Comparison of ENCODE assay signal across 15 cellular contexts in the genomic region with DNA sequence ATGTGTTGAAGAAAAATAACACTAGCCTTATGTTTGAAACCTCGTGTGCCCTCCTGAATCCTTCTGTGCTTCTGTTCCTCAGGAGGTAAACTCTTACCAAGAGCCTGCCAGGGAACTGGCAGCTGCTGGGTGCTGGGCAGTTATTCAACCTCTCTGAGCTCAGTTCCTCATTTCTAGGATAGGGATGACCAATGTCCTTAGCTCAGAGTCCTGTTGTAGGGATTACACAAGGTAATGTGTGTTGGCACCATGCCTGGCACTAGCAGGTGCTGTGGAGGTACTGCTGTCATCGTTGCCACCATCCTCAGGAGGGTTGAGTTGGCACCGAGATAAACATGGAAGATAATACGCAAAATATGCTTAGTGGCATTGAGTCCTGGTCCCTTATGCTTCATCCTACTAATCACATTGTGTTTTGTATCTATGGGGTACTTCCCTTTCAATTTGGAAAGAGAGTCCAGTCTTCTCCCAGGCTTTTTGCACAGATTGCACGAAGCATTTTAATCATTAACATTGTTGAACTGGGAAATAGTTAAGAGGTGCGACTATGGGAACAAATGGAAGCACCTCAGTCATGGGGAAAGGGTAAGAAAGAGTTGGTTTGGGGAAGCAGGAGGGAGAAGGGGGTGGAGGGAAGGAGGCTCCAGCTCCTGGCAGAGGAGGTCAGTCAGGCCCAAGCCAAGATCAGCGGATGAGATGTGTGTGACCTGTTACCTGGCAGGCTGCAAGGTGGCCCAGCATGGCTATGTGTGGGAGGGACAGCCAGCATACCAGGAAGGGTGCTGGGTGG. TPM values are rescaled to one million over a fixed set of nuclear protein-coding genes. Genes with fewer than 3 reads are reported as not detected.
A peak's percentile ranks its signal among the peaks of the same experiment; 100 is the strongest.
DNase-seq lines count a peak whose midpoint lies in the region; ATAC-seq and TF ChIP-seq lines count a peak whose summit lies in the region.
"Had no signal": no experiment of that assay in that cellular context is flagged by ENCODE, and none has a peak within 500 bp of the region (broad histone marks: within the 10 kb centered on the region; RNA-seq: fewer than 3 reads in every experiment).

No MANE protein-coding gene starts in this region.

- H3K36me3 Mint-ChIP-seq in activated CD4-positive, alpha-beta T cell treated with anti-CD3 and anti-CD28 coated beads for 36 hours (ENCODE audit: low read depth): peaks cover 46% of the 10 kb centered on the region

- DNase-seq in stimulated activated naive CD8-positive, alpha-beta T cell treated with anti-CD3 and anti-CD28 coated beads, Interleukin-15, amount 100 ng/mL, for 72 hours: no peak
- no peak for DNase-seq in stimulated activated naive CD8-positive, alpha-beta T cell treated with anti-CD3 and anti-CD28 coated beads, Interleukin-15, Interleukin-2, amounts not matched to agents 100 U/mL and 50 U/mL, for 24 hours
- DNase-seq in OCI-LY7 (ENCODE audit: low spot score) (peak; percentile 25), left lobe of liver (ENCODE audit: low spot score) (peak; percentile 90), posterior cingulate gyrus (no peak)
- no peak for DNase-seq in activated CD4-positive, alpha-beta T cell treated with anti-CD3 and anti-CD28 coated beads for 1 hour
- DNase-seq in activated CD4-positive, alpha-beta T cell treated with anti-CD3 and anti-CD28 coated beads for 36 hours: no peak
- DNase-seq: activated CD4-positive, alpha-beta T cell treated with anti-CD3 and anti-CD28 coated beads, Interleukin-2, amount 50 U/mL, for 48 hours; KBM-7; NCI-H526; retina; upper lobe of left lung had no signal

- peak overlapping the region; percentile 36 to 45 for H3K27ac Mint-ChIP-seq in stimulated activated naive CD8-positive, alpha-beta T cell treated with anti-CD3 and anti-CD28 coated beads, Interleukin-15, amount 100 ng/mL, for 72 hours
- no peak overlapping the region for H3K27ac Mint-ChIP-seq in activated CD4-positive, alpha-beta T cell treated with anti-CD3 and anti-CD28 coated beads for 36 hours

- POLR2A ChIA-PET in OCI-LY7 (lab: Charles Lee): interaction anchor here (0.6 to 1.4 kb wide), 3 partner anchors 86 to 591 kb away, joined by 3 to 5 read pairs (median 4); no protein-coding TSS in a partner anchor
- POLR2A ChIA-PET in activated CD4-positive, alpha-beta T cell treated with anti-CD3 and anti-CD28 coated beads for 36 hours (lab: Charles Lee): no interaction called here

- H2AFZ ChIP-seq in OCI-LY7 (ENCODE audit: low read length): no peak overlapping the region

- no peaks in the 10 kb centered on the region; the same call in 1 of the 2 replicates for H3K79me2 ChIP-seq in OCI-LY7 (ENCODE audit: insufficient read depth, low read depth, low read length)

- intact Hi-C loops in OCI-LY7 (cut with micrococcal nuclease; ENCODE audit: unreplicated experiment) (loop anchor here (5.0 to 10.0 kb wide), 2 partner anchors 55 to 87 kb away; partner anchors contain the start of gene CABIN1), posterior cingulate gyrus (cut with DNase I) (no loop called here)
- intact Hi-C loops in activated CD4-positive, alpha-beta T cell treated with anti-CD3 and anti-CD28 coated beads for 36 hours (cut with DNase I, micrococcal nuclease): no loop called here

- H3K27me3 Mint-ChIP-seq in stimulated activated naive CD8-positive, alpha-beta T cell treated with anti-CD3 and anti-CD28 coated beads, Interleukin-15, amount 100 ng/mL, for 72 hours: no peaks in the 10 kb centered on the region
- H3K27me3 Mint-ChIP-seq in activated CD4-positive, alpha-beta T cell treated with anti-CD3 and anti-CD28 coated beads for 36 hours: no peaks in the 10 kb centered on the region

- peak overlapping the region; percentile 11 for H3K4me3 ChIP-seq in OCI-LY7 (ENCODE audit: low read depth, low read length, poor library complexity, severe bottlenecking)
- H3K4me3 ChIP-seq: lung, upper lobe of left lung had no signal

- H3K4me1 Mint-ChIP-seq in stimulated activated naive CD8-positive, alpha-beta T cell treated with anti-CD3 and anti-CD28 coated beads, Interleukin-15, amount 100 ng/mL, for 72 hours: peaks cover 28% of the 10 kb centered on the region
- no peaks in the 10 kb centered on the region for H3K4me1 Mint-ChIP-seq in activated CD4-positive, alpha-beta T cell treated with anti-CD3 and anti-CD28 coated beads for 36 hours

- H3K9me2 ChIP-seq in OCI-LY7 (ENCODE audit: insufficient read depth, low read length): no peaks in the 10 kb centered on the region

- BruUV-seq in OCI-LY7 (replicated peaks; lab: Mats Ljungman, UMichigan): no TSS peak

- H3K36me3 ChIP-seq in OCI-LY7 (ENCODE audit: insufficient read depth, low read length): peaks cover 67% of the 10 kb centered on the region

- no peak overlapping the region for H3K4me3 Mint-ChIP-seq in stimulated activated naive CD8-positive, alpha-beta T cell treated with anti-CD3 and anti-CD28 coated beads, Interleukin-15, amount 100 ng/mL, for 72 hours
- no peak overlapping the region for H3K4me3 Mint-ChIP-seq in activated CD4-positive, alpha-beta T cell treated with anti-CD3 and anti-CD28 coated beads for 36 hours

- peak overlapping the region; percentile 81 for H3K27ac ChIP-seq in OCI-LY7 (ENCODE audit: low read depth, low read length, poor library complexity, severe bottlenecking)
- H3K27ac ChIP-seq: upper lobe of left lung had no signal

- CTCF ChIA-PET in OCI-LY7 (lab: Charles Lee; ENCODE audit: unreplicated experiment): no interaction called here
- CTCF ChIA-PET in activated CD4-positive, alpha-beta T cell treated with anti-CD3 and anti-CD28 coated beads for 36 hours (lab: Charles Lee): no interaction called here

- TF ChIP-seq CTCF in OCI-LY7 (conservative IDR thresholded peaks at IDR 0.05; ENCODE audit: low read length): no peak

- no peaks in the 10 kb centered on the region for H3K9me3 ChIP-seq in OCI-LY7 (ENCODE audit: low read length)
- H3K9me3 ChIP-seq: upper lobe of left lung had no signal

- H4K20me1 ChIP-seq in OCI-LY7 (ENCODE audit: insufficient read depth, low read length): no peaks in the 10 kb centered on the region

- ATAC-seq in stimulated activated naive CD8-positive, alpha-beta T cell treated with anti-CD3 and anti-CD28 coated beads, Interleukin-15, amount 100 ng/mL, for 72 hours: no peak
- no peak for ATAC-seq in stimulated activated naive CD8-positive, alpha-beta T cell treated with anti-CD3 and anti-CD28 coated beads, Interleukin-15, Interleukin-2, amounts not matched to agents 100 U/mL and 50 U/mL, for 24 hours
- ATAC-seq in left lobe of liver (peak; percentile 79), GM19467 (IDR thresholded peaks at IDR 0.05; ENCODE audit: unreplicated experiment) (no peak)
- ATAC-seq in activated CD4-positive, alpha-beta T cell treated with anti-CD3 and anti-CD28 coated beads for 36 hours: no peak
- ATAC-seq: SK-N-SH treated with all-trans-retinoic acid at 6 μM for 48 hours had no signal

- no peaks in the 10 kb centered on the region for H3K9me3 Mint-ChIP-seq in stimulated activated naive CD8-positive, alpha-beta T cell treated with anti-CD3 and anti-CD28 coated beads, Interleukin-15, amount 100 ng/mL, for 72 hours
- H3K9me3 Mint-ChIP-seq in activated CD4-positive, alpha-beta T cell treated with anti-CD3 and anti-CD28 coated beads for 36 hours (ENCODE audit: low read depth): no peaks in the 10 kb centered on the region

- H3K4me2 ChIP-seq in OCI-LY7 (ENCODE audit: low read length): peak overlapping the region; percentile 64

- H3K4me1 ChIP-seq in OCI-LY7 (ENCODE audit: insufficient read depth, low read length, poor library complexity, severe bottlenecking): peaks cover 53% of the 10 kb centered on the region

RNA-seq across cellular contexts. Expression of gene CABIN1, which starts 56.7 kb away (rescaled TPM):
- 64.5 and 73.0 TPM in 2 replicates for total RNA-seq in OCI-LY7 (2014; rRNA removed; shearing (Covaris generic))
- total RNA-seq in OCI-LY7 (2022): 76.9 and 87.0 TPM in 2 replicates
- total RNA-seq in left lobe of liver: 22.4 TPM
- 100 to 1,000 TPM in 1 of 2 experiments, 10 to 100 TPM in 1; 95.9 to 102 TPM for total RNA-seq in activated CD4-positive, alpha-beta T cell treated with anti-CD3 and anti-CD28 coated beads for 36 hours

Comparison
In these comparisons a context has a peak if more than half of its experiments do, and no peak if none do; other contexts are left out.
1. DNase-seq: peak in OCI-LY7 (single experiment) and left lobe of liver (single experiment); none in stimulated activated naive CD8-positive, alpha-beta T cell treated with anti-CD3 and anti-CD28 coated beads, Interleukin-15, amount 100 ng/mL, for 72 hours (0 of 2), stimulated activated naive CD8-positive, alpha-beta T cell treated with anti-CD3 and anti-CD28 coated beads, Interleukin-15, Interleukin-2, amounts not matched to agents 100 U/mL and 50 U/mL, for 24 hours (single experiment), activated CD4-positive, alpha-beta T cell treated with anti-CD3 and anti-CD28 coated beads for 1 hour (single experiment), activated CD4-positive, alpha-beta T cell treated with anti-CD3 and anti-CD28 coated beads for 36 hours (single experiment) and posterior cingulate gyrus (0 of 10).